ENCODE assay signal across 8 cellular contexts in genomic region chr3:183698760-183699159, GRCh38. TPM values are rescaled to one million over a fixed set of nuclear protein-coding genes. Genes with fewer than 3 reads are reported as not detected.
DNase-seq lines count a peak whose midpoint lies in the region; ATAC-seq lines count a peak whose summit lies in the region.

No MANE protein-coding gene starts in this region.

- H3K4me3 Mint-ChIP-seq in activated CD4-positive, alpha-beta T cell treated with anti-CD3 and anti-CD28 coated beads for 36 hours = peak overlapping the region; percentile 91
- H3K4me3 Mint-ChIP-seq in immature natural killer cell = peak overlapping the region; percentile 93 to 98 (median 95)
- peak overlapping the region; percentile 80 for H3K4me3 Mint-ChIP-seq in stimulated activated effector memory CD8-positive, alpha-beta T cell treated with anti-CD3 and anti-CD28 coated beads, Interleukin-12 subunit alpha, Interleukin-12 subunit beta, amount 100 ng/mL, for 72 hours

- H3K9me3 Mint-ChIP-seq in activated CD4-positive, alpha-beta T cell treated with anti-CD3 and anti-CD28 coated beads for 36 hours (ENCODE audit: low read depth) = no peaks in the 10 kb centered on the region
- no peaks in the 10 kb centered on the region for H3K9me3 Mint-ChIP-seq in immature natural killer cell
- H3K9me3 Mint-ChIP-seq in stimulated activated effector memory CD8-positive, alpha-beta T cell treated with anti-CD3 and anti-CD28 coated beads, Interleukin-12 subunit alpha, Interleukin-12 subunit beta, amount 100 ng/mL, for 72 hours = no peaks in the 10 kb centered on the region

- CTCF ChIA-PET in activated CD4-positive, alpha-beta T cell treated with anti-CD3 and anti-CD28 coated beads for 36 hours (lab: Charles Lee) = interaction anchor here (0.7 kb wide), 1 partner anchor 14 kb away, joined by 3 read pairs; no protein-coding TSS in a partner anchor

- no peak for ATAC-seq in activated CD4-positive, alpha-beta T cell treated with anti-CD3 and anti-CD28 coated beads for 36 hours
- no peak for ATAC-seq in stimulated activated effector memory CD8-positive, alpha-beta T cell treated with anti-CD3 and anti-CD28 coated beads, Interleukin-12 subunit alpha, Interleukin-12 subunit beta, amount 100 ng/mL, for 72 hours
- ATAC-seq in HG02852 (IDR thresholded peaks at IDR 0.05; ENCODE audit: unreplicated experiment) = no peak

- DNase-seq in activated CD4-positive, alpha-beta T cell treated with anti-CD3 and anti-CD28 coated beads for 36 hours = peak; percentile 19
- no peak for DNase-seq in activated CD4-positive, alpha-beta T cell treated with anti-CD3 and anti-CD28 coated beads for 1 hour
- DNase-seq in NCI-H524 treated with DMSO at 0.1 percent for 48 hours (lab: John Stamatoyannopoulos, UW) (peak; percentile 11), astrocyte of the hippocampus (ENCODE audit: low read depth, low spot score) (peak; percentile 44), immature natural killer cell (peak in 1 of 3 donors; percentile 2), iPS-NIHi11 (ENCODE audit: low spot score) (no peak)
- DNase-seq in stimulated activated effector memory CD8-positive, alpha-beta T cell treated with anti-CD3 and anti-CD28 coated beads, Interleukin-12 subunit alpha, Interleukin-12 subunit beta, amount 100 ng/mL, for 72 hours (ENCODE audit: low spot score in 2 of 2) = no peak

- POLR2A ChIA-PET in activated CD4-positive, alpha-beta T cell treated with anti-CD3 and anti-CD28 coated beads for 36 hours (lab: Charles Lee) = interaction anchor here (0.7 to 1.7 kb wide), 3 partner anchors 61 to 62 kb away, joined by 3 to 19 read pairs (median 3); partner anchors contain the start of gene KLHL24

- intact Hi-C loops in activated CD4-positive, alpha-beta T cell treated with anti-CD3 and anti-CD28 coated beads for 36 hours (cut with DNase I, micrococcal nuclease) = loop anchor here (1.0 to 10.0 kb wide), 4 partner anchors 144 to 600 kb away; partner anchors contain the start of genes ABCF3 (in 1 of the 2) and PSMD2 (in 1 of the 2)

- H3K36me3 Mint-ChIP-seq in activated CD4-positive, alpha-beta T cell treated with anti-CD3 and anti-CD28 coated beads for 36 hours (ENCODE audit: low read depth) = peaks cover 25% of the 10 kb centered on the region
- H3K36me3 Mint-ChIP-seq in immature natural killer cell = peaks cover 0 to 4% (median 0%) of the 10 kb centered on the region in 3 donors
- peaks cover 46% of the 10 kb centered on the region for H3K36me3 Mint-ChIP-seq in stimulated activated effector memory CD8-positive, alpha-beta T cell treated with anti-CD3 and anti-CD28 coated beads, Interleukin-12 subunit alpha, Interleukin-12 subunit beta, amount 100 ng/mL, for 72 hours

- H3K27me3 Mint-ChIP-seq in activated CD4-positive, alpha-beta T cell treated with anti-CD3 and anti-CD28 coated beads for 36 hours = no peaks in the 10 kb centered on the region
- H3K27me3 Mint-ChIP-seq in immature natural killer cell (ENCODE audit: low read depth in 3 of 3) = peaks cover 0 to 4% (median 2%) of the 10 kb centered on the region in 3 donors

- H3K27ac Mint-ChIP-seq in activated CD4-positive, alpha-beta T cell treated with anti-CD3 and anti-CD28 coated beads for 36 hours = peak overlapping the region; percentile 88
- peak overlapping the region; percentile 75 to 92 (median 80) for H3K27ac Mint-ChIP-seq in immature natural killer cell
- H3K27ac Mint-ChIP-seq in stimulated activated effector memory CD8-positive, alpha-beta T cell treated with anti-CD3 and anti-CD28 coated beads, Interleukin-12 subunit alpha, Interleukin-12 subunit beta, amount 100 ng/mL, for 72 hours = peak overlapping the region; percentile 82

- H3K4me1 Mint-ChIP-seq in activated CD4-positive, alpha-beta T cell treated with anti-CD3 and anti-CD28 coated beads for 36 hours = peaks cover 40% of the 10 kb centered on the region
- H3K4me1 Mint-ChIP-seq in immature natural killer cell = peaks cover 43 to 49% of the 10 kb centered on the region in 2 donors
- H3K4me1 Mint-ChIP-seq in stimulated activated effector memory CD8-positive, alpha-beta T cell treated with anti-CD3 and anti-CD28 coated beads, Interleukin-12 subunit alpha, Interleukin-12 subunit beta, amount 100 ng/mL, for 72 hours = peaks cover 36% of the 10 kb centered on the region

RNA-seq across cellular contexts. Expression of gene YEATS2, which starts 1.2 kb away (rescaled TPM):
- total RNA-seq in activated CD4-positive, alpha-beta T cell treated with anti-CD3 and anti-CD28 coated beads for 36 hours = 10 to 100 TPM; 59.4 to 73.9 TPM
- polyA plus RNA-seq in immature natural killer cell = 1 to 10 TPM; 2.1 to 6.3 (median 2.4) TPM

Comparison
In these comparisons a context has a peak if more than half of its experiments do, and no peak if none do; other contexts are left out.
1. DNase-seq: peak in activated CD4-positive, alpha-beta T cell treated with anti-CD3 and anti-CD28 coated beads for 36 hours (single experiment), NCI-H524 treated with DMSO at 0.1 percent for 48 hours (single experiment) and astrocyte of the hippocampus (single experiment); none in activated CD4-positive, alpha-beta T cell treated with anti-CD3 and anti-CD28 coated beads for 1 hour (single experiment), stimulated activated effector memory CD8-positive, alpha-beta T cell treated with anti-CD3 and anti-CD28 coated beads, Interleukin-12 subunit alpha, Interleukin-12 subunit beta, amount 100 ng/mL, for 72 hours (0 of 2) and iPS-NIHi11 (single experiment).
2. Peak in every context shown above with its lines, with median percentiles within 50 percentile points of each other: H3K27ac Mint-ChIP-seq and H3K4me3 Mint-ChIP-seq.